1 cellular context compared by ENCODE assay signal in genomic region chr12:90940872-90941499, GRCh38.
TF ChIP-seq lines count a peak whose summit lies in the region.

No MANE protein-coding gene starts in this region.

TF ChIP-seq in H1, 55 proteins besides CTCF, POLR2A, EP300 and RAD21 (continued from another document):
- TF ChIP-seq CHD2 (IDR thresholded peaks at IDR 0.05; ENCODE audit: low read length): no peak
- TF ChIP-seq TAF1 (IDR thresholded peaks at IDR 0.05; ENCODE audit: low read depth, low read length): no peak
- TF ChIP-seq NANOG (IDR thresholded peaks at IDR 0.05; ENCODE audit: insufficient read depth, low read depth, low read length, poor library complexity, severe bottlenecking): no peak
- no peak for TF ChIP-seq TBP (IDR thresholded peaks at IDR 0.05; ENCODE audit: low read depth, low read length)
